Comparison of ENCODE assay signal across 10 cellular contexts in the genomic region with DNA sequence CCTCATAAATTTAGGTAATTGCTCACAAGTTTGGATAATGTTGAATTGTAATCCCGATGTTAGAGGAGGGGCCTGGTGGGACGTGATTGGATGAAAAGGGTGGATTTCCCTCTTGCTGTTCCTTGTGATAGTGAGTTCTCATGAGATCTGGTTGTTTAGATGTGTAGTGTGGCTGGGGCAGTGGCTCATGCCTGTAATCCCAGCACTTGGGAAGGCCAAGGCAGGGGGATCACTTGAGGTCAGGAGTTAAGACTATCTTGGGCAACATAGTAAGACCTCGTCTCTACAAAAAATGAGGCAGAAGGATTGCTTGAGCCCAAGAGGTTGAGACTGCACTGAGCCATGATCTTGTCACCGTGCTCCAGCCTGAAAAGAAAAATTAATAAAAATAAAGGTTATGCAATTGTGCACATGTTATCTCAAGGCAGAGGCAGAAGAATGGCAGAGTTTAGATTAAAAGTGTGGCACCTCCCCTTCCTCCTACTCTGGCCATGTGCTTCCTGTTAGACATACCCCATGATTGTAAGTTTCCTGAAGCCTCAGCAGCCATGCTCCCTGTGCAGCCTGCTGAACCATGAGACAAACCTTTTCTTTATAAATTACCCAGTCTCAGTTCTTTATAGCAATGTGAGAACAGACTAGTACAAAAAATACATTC. TPM values are rescaled to one million over a fixed set of nuclear protein-coding genes. Genes with fewer than 3 reads are reported as not detected.
DNase-seq lines count a peak whose midpoint lies in the region; ATAC-seq, FAIRE-seq and TF ChIP-seq lines count a peak whose summit lies in the region.
"Had no signal": no experiment of that assay in that cellular context is flagged by ENCODE, and none has a peak within 500 bp of the region (broad histone marks: within the 10 kb centered on the region; RNA-seq: fewer than 3 reads in every experiment).

No MANE protein-coding gene starts in this region.

- H3K9me3 ChIP-seq in BE2C: no peaks in the 10 kb centered on the region
- no peaks in the 10 kb centered on the region for H3K9me3 ChIP-seq in SU-DHL-6 (ENCODE audit: insufficient read depth, low read length)
- no peaks in the 10 kb centered on the region for H3K9me3 ChIP-seq in vagina

- TF ChIP-seq POLR2A in erythroblast (IDR thresholded peaks at IDR 0.05; ENCODE audit: low read length): peak; percentile 42
- no peak for TF ChIP-seq POLR2A in vagina (IDR thresholded peaks at IDR 0.05)

- H3K4me1 ChIP-seq in BE2C (no peaks in the 10 kb centered on the region), vagina (peaks cover 26% of the 10 kb centered on the region)

- DNase-seq in BE2C: no peak
- no peak for DNase-seq in GM18507 (ENCODE audit: extremely low spot score, insufficient read length, low read depth)
- peak; percentile 66 to 86 for DNase-seq in erythroblast (lab: John Stamatoyannopoulos, UW)
- no peak for DNase-seq in superior temporal gyrus (ENCODE audit: extremely low spot score)
- DNase-seq in vagina (ENCODE audit: extremely low spot score in 2 of 2): no peak
- DNase-seq: effector CD4-positive, alpha-beta T cell; NCI-H187 treated with DMSO at 0.1 percent for 48 hours had no signal

- peak overlapping the region; percentile 99 for H3K4me2 ChIP-seq in SU-DHL-6 (ENCODE audit: low read depth, low read length, poor library complexity, severe bottlenecking)

- no peaks in the 10 kb centered on the region for H3K27me3 ChIP-seq in BE2C
- H3K27me3 ChIP-seq in SU-DHL-6 (ENCODE audit: low read length): no peaks in the 10 kb centered on the region
- H3K27me3 ChIP-seq in vagina: no peaks in the 10 kb centered on the region

- no peak overlapping the region for H2AFZ ChIP-seq in SU-DHL-6 (ENCODE audit: low read depth, low read length, severe bottlenecking)

- TF ChIP-seq CTCF in BE2C (IDR thresholded peaks at IDR 0.05; ENCODE audit: low read depth, low read length): no peak
- no peak for TF ChIP-seq CTCF in SU-DHL-6 (IDR thresholded peaks at IDR 0.05; ENCODE audit: insufficient read depth, low read length, poor library complexity, severe bottlenecking)
- TF ChIP-seq CTCF in vagina (IDR thresholded peaks at IDR 0.05): no peak

- intact Hi-C loops in vagina (cut with DNase I): loop anchor here (5.0 kb wide), 1 partner anchor 57 kb away; a partner anchor contains a TSS

- ATAC-seq in HG02623 (IDR thresholded peaks at IDR 0.05; ENCODE audit: unreplicated experiment) (no peak), HG03432 (IDR thresholded peaks at IDR 0.05; ENCODE audit: unreplicated experiment) (no peak)

- peak overlapping the region; percentile 96 for H3K9ac ChIP-seq in SU-DHL-6 (ENCODE audit: low read length)

- H3K36me3 ChIP-seq in BE2C (peaks cover 44% of the 10 kb centered on the region), SU-DHL-6 (ENCODE audit: low read length) (peaks cover 23% of the 10 kb centered on the region; the same call in 1 of the 2 replicates), vagina (peaks cover 0 to 21% of the 10 kb centered on the region in 2 donors)

- H3F3A ChIP-seq in SU-DHL-6 (ENCODE audit: insufficient read depth): peaks cover 61% of the 10 kb centered on the region

- peaks cover 18% of the 10 kb centered on the region for H3K79me2 ChIP-seq in SU-DHL-6 (ENCODE audit: insufficient read depth, low read length)

- H3K4me3 ChIP-seq in BE2C (ENCODE audit: low read depth, low read length): peak overlapping the region; percentile 69
- peak overlapping the region; percentile 74 for H3K4me3 ChIP-seq in SU-DHL-6 (ENCODE audit: insufficient read depth, low read length, poor library complexity, severe bottlenecking)
- no peak overlapping the region for H3K4me3 ChIP-seq in vagina

- peak; percentile 76 for FAIRE-seq in GM18507 (lab: Jason Lieb, UNC)

- no peaks in the 10 kb centered on the region for H3K9me2 ChIP-seq in SU-DHL-6 (replicated peaks; ENCODE audit: insufficient read depth, low read length)

- H3K27ac ChIP-seq in SU-DHL-6 (ENCODE audit: low read depth, low read length) (peak overlapping the region; percentile 88), vagina (no peak overlapping the region)

- no peaks in the 10 kb centered on the region for H4K20me1 ChIP-seq in SU-DHL-6 (ENCODE audit: low read depth, low read length)

RNA-seq across cellular contexts. Expression of a gene that starts 36.5 kb away (rescaled TPM):
- polyA plus RNA-seq in BE2C (2012; ENCODE audit: insufficient read depth, insufficient read length, low read depth): not detected
- total RNA-seq in vagina: 2.7 TPM

RNA-seq across cellular contexts. Expression of a gene that starts 55.6 kb away (rescaled TPM):
- polyA plus RNA-seq in BE2C (2012; ENCODE audit: insufficient read depth, insufficient read length, low read depth): 4.8 TPM
- 10.6 TPM for total RNA-seq in vagina

Comparison
In these comparisons a context has a peak if more than half of its experiments do, and no peak if none do; other contexts are left out.
1. DNase-seq: peak in erythroblast (2 of 2); none in BE2C (single experiment), GM18507 (single experiment), superior temporal gyrus (single experiment) and vagina (0 of 2).
2. H3K4me3 ChIP-seq: peak in BE2C (single experiment) and SU-DHL-6 (single experiment); none in vagina (0 of 2).